ENCODE assay signal across 26 cellular contexts in the genomic region with DNA sequence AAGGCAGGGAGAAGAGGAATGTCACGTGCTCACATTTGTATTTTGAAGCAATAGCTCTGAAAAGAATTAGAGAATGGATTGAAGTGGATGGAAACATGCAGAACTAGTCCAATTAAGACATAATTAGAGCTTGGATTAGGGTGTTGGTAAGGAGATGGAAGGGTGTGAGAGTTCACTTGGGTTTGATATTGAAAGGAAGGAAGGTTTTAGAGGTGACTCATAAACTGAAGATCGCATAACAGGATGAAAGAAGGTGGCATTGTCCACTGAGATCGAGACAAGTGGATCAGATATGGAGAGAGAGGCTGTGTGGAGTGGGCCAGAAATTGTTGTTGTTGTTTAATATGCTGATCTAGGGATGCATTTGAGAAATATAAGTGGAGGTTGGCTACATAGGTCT.
A peak's percentile ranks its signal among the peaks of the same experiment; 100 is the strongest.
DNase-seq lines count a peak whose midpoint lies in the region; ATAC-seq and TF ChIP-seq lines count a peak whose summit lies in the region.
"Had no signal": no experiment of that assay in that cellular context is flagged by ENCODE, and none has a peak within 500 bp of the region (broad histone marks: within the 10 kb centered on the region; RNA-seq: fewer than 3 reads in every experiment).

No MANE protein-coding gene starts in this region.

- in situ Hi-C loops in GM13977 (cut with MboI; ENCODE audit: low pct_unique_long_range_greater_than_20kb, low sequenced_read_pairs, unreplicated experiment): no loop called here

- ATAC-seq in esophagus mucosa (peak; percentile 95), HG03139 (IDR thresholded peaks at IDR 0.05; ENCODE audit: unreplicated experiment) (no peak)
- ATAC-seq: activated naive CD8-positive, alpha-beta T cell treated with anti-CD3 and anti-CD28 coated beads, Interleukin-2, amount 50 U/mL, for 24 hours; GM23338; naive thymus-derived CD4-positive, alpha-beta T cell had no signal

- DNase-seq in A172 (ENCODE audit: low spot score): peak; percentile 31
- DNase-seq in LoVo (ENCODE audit: low spot score): peak; percentile 46
- peak; percentile 35 for DNase-seq in RWPE1 (ENCODE audit: low spot score)
- no peak for DNase-seq in GM13977 (ENCODE audit: low spot score)
- DNase-seq in NCI-H774 (lab: John Stamatoyannopoulos, UW): no peak
- DNase-seq in NCI-H526 (lab: John Stamatoyannopoulos, UW): no peak
- DNase-seq: activated B cell treated with CpG ODN at 0.5 μM for 24 hours; activated CD4-positive, alpha-beta memory T cell treated with anti-CD3 and anti-CD28 coated beads, Interleukin-2, amount 10 ng/mL, durations not matched to agents 7 days and 5 days; activated effector memory CD4-positive, alpha-beta T cell treated with anti-CD3 and anti-CD28 coated beads, Interleukin-2, amount 50 U/mL, for 16 hours; activated naive CD8-positive, alpha-beta T cell treated with anti-CD3 and anti-CD28 coated beads, Interleukin-2, amount 50 U/mL, for 24 hours; Calu3; colonic mucosa; EL; glutamatergic neuron; MG63; naive thymus-derived CD4-positive, alpha-beta T cell; NCI-H1694; SK-N-SH; stimulated activated CD4-positive, alpha-beta T cell treated with anti-CD3 and anti-CD28 coated beads, Interleukin-12 subunit alpha, Interleukin-12 subunit beta, amount 100 ng/mL, for 4 hours; T-helper 9 cell; trophoblast cell had no signal

- no peak for TF ChIP-seq CTCF in RWPE1 (conservative IDR thresholded peaks at IDR 0.05; ENCODE audit: low read depth)
- no peak for TF ChIP-seq CTCF in GM13977 (IDR thresholded peaks at IDR 0.05; ENCODE audit: extremely low read depth, insufficient read depth, missing control alignments)

- CTCF ChIA-PET in RWPE1 (lab: Yijun Ruan, JAX): no interaction called here

- H3K27ac ChIP-seq in RWPE1: no peak overlapping the region
- H3K27ac ChIP-seq: C4-2B, colonic mucosa, right atrium auricular region had no signal

- POLR2A ChIA-PET in RWPE1 (lab: Yijun Ruan, JAX; ENCODE audit: low non-redundant PET): no interaction called here

Comparison
In these comparisons a context has a peak if more than half of its experiments do, and no peak if none do; other contexts are left out.
1. DNase-seq: peak in A172 (single experiment), LoVo (single experiment) and RWPE1 (single experiment); none in GM13977 (single experiment), NCI-H774 (single experiment) and NCI-H526 (0 of 2).